ENCODE assay signal across 9 cellular contexts in genomic region chr3:190863119-190863465, GRCh38. TPM values are rescaled to one million over a fixed set of nuclear protein-coding genes. Genes with fewer than 3 reads are reported as not detected.
DNase-seq lines count a peak whose midpoint lies in the region; ATAC-seq and TF ChIP-seq lines count a peak whose summit lies in the region.
"Had no signal": no experiment of that assay in that cellular context is flagged by ENCODE, and none has a peak within 500 bp of the region (broad histone marks: within the 10 kb centered on the region; RNA-seq: fewer than 3 reads in every experiment).

No MANE protein-coding gene starts in this region.

- TF ChIP-seq CTCF in heart right ventricle (IDR thresholded peaks at IDR 0.05) (no peak), brain (conservative IDR thresholded peaks at IDR 0.05) (no peak)

- H3K27me3 ChIP-seq in heart right ventricle = peaks cover 0 to 40% (median 0%) of the 10 kb centered on the region in 7 donors

- H3K27ac Mint-ChIP-seq in brain = no peak overlapping the region

- DNase-seq in heart right ventricle = no peak
- no peak for DNase-seq in left cardiac atrium
- peak; percentile 5 to 26 for DNase-seq in lung microvascular endothelial cell (ENCODE audit: low read depth in 2 of 2)
- DNase-seq in T-helper 9 cell = no peak
- no peak for DNase-seq in NCI-H526 (lab: John Stamatoyannopoulos, UW)
- DNase-seq in DMS53 treated with DMSO at 0.1 percent for 48 hours (lab: John Stamatoyannopoulos, UW; ENCODE audit: unreplicated experiment) = no peak

- H3K9me3 Mint-ChIP-seq in brain = no peaks in the 10 kb centered on the region

- H3K9me3 ChIP-seq in heart right ventricle = no peaks in the 10 kb centered on the region

- WGBS in heart right ventricle, 2 donors = 7 to 9% methylated on average over 6 of the region's 6 CpGs
- 8% methylated on average over 6 of the region's 6 CpGs for WGBS in urinary bladder

- no peaks in the 10 kb centered on the region for H3K36me3 ChIP-seq in heart right ventricle
- H3K36me3 ChIP-seq in urinary bladder (ENCODE audit: insufficient read depth) = no peaks in the 10 kb centered on the region

- H3K4me1 Mint-ChIP-seq in brain = peaks cover 6% of the 10 kb centered on the region

- intact Hi-C loops in heart right ventricle (cut with DNase I) (loop anchor here in 2 of 10 donors (5.0 to 10.0 kb wide), 2 partner anchors 56 to 158 kb away; no protein-coding TSS in a partner anchor), left cardiac atrium (cut with DNase I) (loop anchor here in 1 of 2 donors (10.0 kb wide), 1 partner anchor 158 kb away; no protein-coding TSS in a partner anchor)

- H3K4me1 ChIP-seq in heart right ventricle (peaks cover 0 to 5% (median 0%) of the 10 kb centered on the region in 9 donors), urinary bladder (ENCODE audit: insufficient read depth) (no peaks in the 10 kb centered on the region)

- peak overlapping the region; percentile 63 to 91 (median 82) for H3K27ac ChIP-seq in heart right ventricle
- H3K27ac ChIP-seq in urinary bladder (ENCODE audit: low read depth) = no peak overlapping the region

- H3K27me3 Mint-ChIP-seq in brain = peaks cover 54% of the 10 kb centered on the region

- H3K4me3 ChIP-seq in heart right ventricle = peak overlapping the region; percentile 33 to 85 (median 62)
- peak overlapping the region; percentile 48 for H3K4me3 ChIP-seq in urinary bladder (ENCODE audit: low read depth, low read length)

- no peaks in the 10 kb centered on the region for H3K36me3 Mint-ChIP-seq in brain

- ATAC-seq in heart right ventricle = peak in 1 of 8 donors; percentile 29
- ATAC-seq in left cardiac atrium = no peak

- H3K4me3 Mint-ChIP-seq in brain = peak overlapping the region; percentile 82 to 92 (median 87)

RNA-seq across cellular contexts. Expression of gene GMNC, which starts 0.6 kb away (rescaled TPM):
- 1 to 10 TPM in 4 of 10 donors, under 1 TPM in 5, not detected in 1; 0.24 to 3.7 (median 0.64) TPM for total RNA-seq in heart right ventricle
- polyA plus RNA-seq in heart right ventricle = under 1 TPM; 0.07 to 0.22 TPM
- total RNA-seq in left cardiac atrium = under 1 TPM; 0.32 to 0.34 TPM
- polyA plus RNA-seq in brain (ENCODE audit: insufficient read depth, low read depth, low replicate concordance) = not detected
- total RNA-seq in lung microvascular endothelial cell = 0.22 TPM in 1 of 2 replicates, not detected in the other
- total RNA-seq in urinary bladder = 0.26 TPM
- not detected for polyA plus RNA-seq in urinary bladder
- total RNA-seq: Daoy had no signal

Comparison
In these comparisons a context has a peak if more than half of its experiments do, and no peak if none do; other contexts are left out.
1. DNase-seq: peak in lung microvascular endothelial cell (2 of 2); none in heart right ventricle (0 of 2), left cardiac atrium (single experiment), T-helper 9 cell (single experiment), NCI-H526 (0 of 2) and DMS53 treated with DMSO at 0.1 percent for 48 hours (single experiment).